ENCODE assay signal across 11 cellular contexts in genomic region chr15:52440414-52440813, GRCh38.
DNase-seq lines count a peak whose midpoint lies in the region; TF ChIP-seq lines count a peak whose summit lies in the region.
"Had no signal": no experiment of that assay in that cellular context is flagged by ENCODE, and none has a peak within 500 bp of the region (broad histone marks: within the 10 kb centered on the region; RNA-seq: fewer than 3 reads in every experiment).

No MANE protein-coding gene starts in this region.

- H4K91ac ChIP-seq in neuronal stem cell (ENCODE audit: low read depth, low read length, poor library complexity): no peak overlapping the region

- H3K9ac ChIP-seq in neuronal stem cell (ENCODE audit: low read depth, low read length, poor library complexity): no peak overlapping the region

- no peak overlapping the region for H3K4ac ChIP-seq in neuronal stem cell (ENCODE audit: low read length)

- H3K23ac ChIP-seq in neuronal stem cell (ENCODE audit: low read depth, low read length, poor library complexity): no peak overlapping the region

- H4K8ac ChIP-seq in neuronal stem cell (ENCODE audit: low read depth, low read length): no peak overlapping the region

- H3K4me1 ChIP-seq in HEK293 (ENCODE audit: control insufficient read depth, insufficient read depth, low read length) (no peaks in the 10 kb centered on the region; the same call in 1 of the 2 replicates), neuronal stem cell (ENCODE audit: control insufficient read depth in 2 of 2, insufficient read depth in 1 of 2, low read depth in 1 of 2, low read length in 2 of 2) (peaks cover 0 to 5% of the 10 kb centered on the region in 2 donors)

- H3K36me3 Mint-ChIP-seq in activated T-helper 1 cell treated with anti-CD3 and anti-CD28 coated beads, Interleukin-12 subunit alpha, Interleukin-12 subunit beta, Interleukin-2, Interleukin-4 antibody, amounts not matched to agents 30 ng/mL and 10 ng/mL and 1 ng/mL, durations not matched to agents 14 hours and 24 hours and 36 hours (ENCODE audit: low read depth): no peaks in the 10 kb centered on the region

- in situ Hi-C loops in ACHN (cut with HindIII; ENCODE audit: low pct_ligation_motif_present, low pct_unique_long_range_greater_than_20kb, low sequenced_read_pairs): no loop called here

- H3K14ac ChIP-seq in neuronal stem cell (ENCODE audit: low read length): no peak overlapping the region

- no peak overlapping the region for H2BK120ac ChIP-seq in neuronal stem cell (ENCODE audit: low read depth, low read length)

- H3K4me2 ChIP-seq in neuronal stem cell (ENCODE audit: insufficient read depth, low read length, poor library complexity, severe bottlenecking): no peak overlapping the region

- no peaks in the 10 kb centered on the region for H3K9me3 Mint-ChIP-seq in activated T-helper 1 cell treated with anti-CD3 and anti-CD28 coated beads, Interleukin-12 subunit alpha, Interleukin-12 subunit beta, Interleukin-2, Interleukin-4 antibody, amounts not matched to agents 30 ng/mL and 10 ng/mL and 1 ng/mL, durations not matched to agents 14 hours and 24 hours and 36 hours
- H3K9me3 Mint-ChIP-seq: T-cell had no signal

- no peak overlapping the region for H2AK5ac ChIP-seq in neuronal stem cell (ENCODE audit: low read depth, low read length)

- no peak overlapping the region for H3K18ac ChIP-seq in neuronal stem cell (ENCODE audit: low read length)

- WGBS in neuronal stem cell (ENCODE audit: extremely low coverage in 2 of 2, insufficient read length in 2 of 2, insufficient replicate concordance in 1 of 2), 2 donors: no CpG with 5 or more reads among the region's 4 CpGs

- H3K27me3 ChIP-seq in neuronal stem cell (ENCODE audit: control insufficient read depth in 3 of 3, insufficient read depth in 3 of 3, low read depth in 1 of 3, low read length in 3 of 3): no peaks in the 10 kb centered on the region

- CTCF ChIA-PET in HEK293 (lab: Yijun Ruan, JAX): interaction anchor here (0.6 kb wide), 1 partner anchor 67 kb away, joined by 6 read pairs; no protein-coding TSS in a partner anchor

- no peak overlapping the region for H2BK5ac ChIP-seq in neuronal stem cell (ENCODE audit: low read length)

- POLR2A ChIA-PET in HEK293 (lab: Yijun Ruan, JAX): no interaction called here

- intact Hi-C loops in activated T-helper 1 cell treated with anti-CD3 and anti-CD28 coated beads, Interleukin-12 subunit alpha, Interleukin-12 subunit beta, Interleukin-2, Interleukin-4 antibody, amounts not matched to agents 30 ng/mL and 10 ng/mL and 1 ng/mL, durations not matched to agents 14 hours and 24 hours and 36 hours (cut with micrococcal nuclease): no loop called here

- H3K36me3 ChIP-seq in HEK293 (ENCODE audit: control insufficient read depth in 2 of 2, insufficient read depth in 1 of 2, low read length in 2 of 2) (no peaks in the 10 kb centered on the region), neuronal stem cell (replicated peaks in 1 of 2; ENCODE audit: control insufficient read depth in 2 of 2, insufficient read depth in 2 of 2, low read length in 2 of 2) (no peaks in the 10 kb centered on the region)

- H2BK15ac ChIP-seq in neuronal stem cell (ENCODE audit: low read length): no peak overlapping the region

- no peaks in the 10 kb centered on the region for H3K27me3 Mint-ChIP-seq in activated T-helper 1 cell treated with anti-CD3 and anti-CD28 coated beads, Interleukin-12 subunit alpha, Interleukin-12 subunit beta, Interleukin-2, Interleukin-4 antibody, amounts not matched to agents 30 ng/mL and 10 ng/mL and 1 ng/mL, durations not matched to agents 14 hours and 24 hours and 36 hours (ENCODE audit: insufficient read depth)
- H3K27me3 Mint-ChIP-seq: T-cell had no signal

- peaks cover 26% of the 10 kb centered on the region for H3K4me1 Mint-ChIP-seq in activated T-helper 1 cell treated with anti-CD3 and anti-CD28 coated beads, Interleukin-12 subunit alpha, Interleukin-12 subunit beta, Interleukin-2, Interleukin-4 antibody, amounts not matched to agents 30 ng/mL and 10 ng/mL and 1 ng/mL, durations not matched to agents 14 hours and 24 hours and 36 hours (ENCODE audit: low read depth)

- no peaks in the 10 kb centered on the region for H3K79me1 ChIP-seq in neuronal stem cell (ENCODE audit: low read depth, low read length)

- peak overlapping the region; percentile 20 for H3K27ac Mint-ChIP-seq in activated T-helper 1 cell treated with anti-CD3 and anti-CD28 coated beads, Interleukin-12 subunit alpha, Interleukin-12 subunit beta, Interleukin-2, Interleukin-4 antibody, amounts not matched to agents 30 ng/mL and 10 ng/mL and 1 ng/mL, durations not matched to agents 14 hours and 24 hours and 36 hours
- H3K27ac Mint-ChIP-seq: T-cell had no signal

- H3K9me3 ChIP-seq in HEK293 (ENCODE audit: control insufficient read depth, insufficient read depth, low read depth, low read length): no peaks in the 10 kb centered on the region
- no peaks in the 10 kb centered on the region for H3K9me3 ChIP-seq in neuronal stem cell (replicated peaks in 1 of 2; ENCODE audit: control insufficient read depth in 2 of 2, insufficient read depth in 1 of 2, low read depth in 1 of 2, low read length in 2 of 2)

- H3K27ac ChIP-seq in HEK293 (ENCODE audit: extremely low read depth, low read depth, low read length) (no peak overlapping the region), neuronal stem cell (replicated peaks; ENCODE audit: low read length) (no peak overlapping the region)

- no peak overlapping the region for H3K4me3 Mint-ChIP-seq in activated T-helper 1 cell treated with anti-CD3 and anti-CD28 coated beads, Interleukin-12 subunit alpha, Interleukin-12 subunit beta, Interleukin-2, Interleukin-4 antibody, amounts not matched to agents 30 ng/mL and 10 ng/mL and 1 ng/mL, durations not matched to agents 14 hours and 24 hours and 36 hours
- H3K4me3 Mint-ChIP-seq: T-cell had no signal

- H2AFZ ChIP-seq in neuronal stem cell (ENCODE audit: low read length): no peak overlapping the region

- H3K4me3 ChIP-seq in HEK293 (ENCODE audit: low read depth, low read length) (no peak overlapping the region), neuronal stem cell (ENCODE audit: low read length in 2 of 2) (no peak overlapping the region)

- DNase-seq in ACHN: peak; percentile 15
- no peak for DNase-seq in activated T-helper 1 cell treated with anti-CD3 and anti-CD28 coated beads, Interleukin-12 subunit alpha, Interleukin-12 subunit beta, Interleukin-2, Interleukin-4 antibody, amounts not matched to agents 30 ng/mL and 10 ng/mL and 1 ng/mL, durations not matched to agents 14 hours and 24 hours and 36 hours (ENCODE audit: low spot score)
- DNase-seq in myocyte (ENCODE audit: low read depth): peak; percentile 76
- no peak for DNase-seq in AG08396 (ENCODE audit: low spot score)
- no peak for DNase-seq in epidermal melanocyte (ENCODE audit: insufficient read length, low spot score)
- DNase-seq in NCI-H1105 treated with DMSO at 0.1 percent for 48 hours (lab: John Stamatoyannopoulos, UW): no peak
- no peak for DNase-seq in neuronal stem cell (ENCODE audit: low spot score)
- DNase-seq: hippocampal formation, NCI-H524 treated with DMSO at 0.1 percent for 48 hours had no signal

- TF ChIP-seq CTCF in HEK293 (tag by site-specific recombination; IDR thresholded peaks at IDR 0.05): no peak

- H2BK12ac ChIP-seq in neuronal stem cell (ENCODE audit: low read length): no peak overlapping the region

TF ChIP-seq in HEK293, 187 proteins besides CTCF, POLR2A, EP300 and RAD21 (continues in another document):
- TF ChIP-seq ZNF426 (tag by site-specific recombination; IDR thresholded peaks at IDR 0.05) (no peak), ZNF549 (tag by site-specific recombination; IDR thresholded peaks at IDR 0.05) (no peak), ZNF629 (tag by site-specific recombination; IDR thresholded peaks at IDR 0.05) (peak; percentile 76), MYNN (tag by site-specific recombination; IDR thresholded peaks at IDR 0.05; ENCODE audit: borderline replicate concordance) (no peak), INSM2 (tag by site-specific recombination; IDR thresholded peaks at IDR 0.05) (0 out of 2 replicates have a peak, but pooled peaks have one; percentile 17), GLI2 (tag by site-specific recombination; IDR thresholded peaks at IDR 0.05; ENCODE audit: borderline replicate concordance, low read depth) (no peak; the same call in 1 of the 2 replicates), SP3 (tag by site-specific recombination; IDR thresholded peaks at IDR 0.05) (0 out of 2 replicates have a peak, but pooled peaks have one; percentile 25), ZSCAN23 (tag by site-specific recombination; IDR thresholded peaks at IDR 0.05) (no peak), REPIN1 (tag by site-specific recombination; IDR thresholded peaks at IDR 0.05; ENCODE audit: low read depth) (no peak), ZFP37 (tag by site-specific recombination; IDR thresholded peaks at IDR 0.05) (no peak), ZNF366 (tag by site-specific recombination; conservative IDR thresholded peaks at IDR 0.05) (peak; percentile 57; the same call in 1 of the 2 replicates), YY1 (tag by site-specific recombination; IDR thresholded peaks at IDR 0.05) (no peak), ZNF112 (tag by site-specific recombination; IDR thresholded peaks at IDR 0.05) (no peak), SP7 (tag by site-specific recombination; IDR thresholded peaks at IDR 0.05) (peak; percentile 64; the same call in 1 of the 2 replicates), ZFHX2 (tag by site-specific recombination; conservative IDR thresholded peaks at IDR 0.05) (0 out of 2 replicates have a peak, but pooled peaks have one; percentile 14)

Comparison
In these comparisons a context has a peak if more than half of its experiments do, and no peak if none do; other contexts are left out.
1. DNase-seq: peak in ACHN (single experiment) and myocyte (single experiment); none in activated T-helper 1 cell treated with anti-CD3 and anti-CD28 coated beads, Interleukin-12 subunit alpha, Interleukin-12 subunit beta, Interleukin-2, Interleukin-4 antibody, amounts not matched to agents 30 ng/mL and 10 ng/mL and 1 ng/mL, durations not matched to agents 14 hours and 24 hours and 36 hours (single experiment), AG08396 (single experiment), epidermal melanocyte (single experiment), NCI-H1105 treated with DMSO at 0.1 percent for 48 hours (single experiment) and neuronal stem cell (single experiment).